8 cellular contexts compared by ENCODE assay signal in genomic region chr19:51777570-51778460, GRCh38. TPM values are rescaled to one million over a fixed set of nuclear protein-coding genes. Genes with fewer than 3 reads are reported as not detected.
DNase-seq lines count a peak whose midpoint lies in the region; ATAC-seq and TF ChIP-seq lines count a peak whose summit lies in the region.

No MANE protein-coding gene starts in this region.

- DNase-seq in BJ (ENCODE audit: low read depth) (peak; percentile 11), HAP-1 (ENCODE audit: low spot score in 2 of 2) (peak; percentile 58 to 65), NCI-H69 (lab: John Stamatoyannopoulos, UW) (peak; percentile 83), epithelial cell of proximal tubule (ENCODE audit: low read depth) (peak; percentile 41), midbrain (lab: John Stamatoyannopoulos, UW) (peak; percentile 82)
- DNase-seq in activated CD4-positive, alpha-beta T cell treated with anti-CD3 and anti-CD28 coated beads, Interleukin-2, amount 50 U/mL, for 4 hours = peak; percentile 11 to 15
- peak; percentile 42 for DNase-seq in stimulated activated naive CD8-positive, alpha-beta T cell treated with anti-CD3 and anti-CD28 coated beads, Interleukin-15, Interleukin-2, amounts not matched to agents 100 U/mL and 50 U/mL, for 24 hours

- CTCF ChIA-PET in BJ (lab: Yijun Ruan, JAX) = interaction anchor here (0.7 to 2.2 kb wide), 34 partner anchors 8 to 356 kb away, joined by 3 to 29 read pairs (median 4); no protein-coding TSS in a partner anchor

- POLR2A ChIA-PET in BJ (lab: Charles Lee) = no interaction called here

- in situ Hi-C loops in HAP-1 (cut with MboI; ENCODE audit: low sequenced_read_pairs) = no loop called here

- H3K9me3 ChIP-seq in HAP-1 = no peaks in the 10 kb centered on the region

- ATAC-seq in stimulated activated naive CD8-positive, alpha-beta T cell treated with anti-CD3 and anti-CD28 coated beads, Interleukin-15, Interleukin-2, amounts not matched to agents 100 U/mL and 50 U/mL, for 24 hours = peak; percentile 52
- ATAC-seq in GM18909 (IDR thresholded peaks at IDR 0.05; ENCODE audit: poor library complexity, unreplicated experiment) = no peak

- TF ChIP-seq CTCF in BJ (IDR thresholded peaks at IDR 0.05; ENCODE audit: insufficient read depth, low read depth, low read length) (peak; percentile 75), epithelial cell of proximal tubule (conservative IDR thresholded peaks at IDR 0.05; ENCODE audit: low read depth, low read length) (peak; percentile 75)

- H3K27me3 ChIP-seq in BJ (ENCODE audit: control insufficient read depth, insufficient read depth, low read length) (no peaks in the 10 kb centered on the region), HAP-1 (ENCODE audit: low read depth) (no peaks in the 10 kb centered on the region; the same call in 1 of the 2 replicates)

- H3K4me1 ChIP-seq in HAP-1 = no peaks in the 10 kb centered on the region

- H3K36me3 ChIP-seq in BJ (ENCODE audit: control insufficient read depth, insufficient read depth, low read length) = no peaks in the 10 kb centered on the region
- H3K36me3 ChIP-seq in HAP-1 (replicated peaks) = no peaks in the 10 kb centered on the region

- H3K4me3 ChIP-seq in BJ (ENCODE audit: low read depth, low read length) (no peak overlapping the region), HAP-1 (no peak overlapping the region), epithelial cell of proximal tubule (ENCODE audit: low read depth, low read length) (no peak overlapping the region)

RNA-seq across cellular contexts. Expression of gene FPR2, which starts 16.8 kb away (rescaled TPM):
- polyA plus RNA-seq in BJ (2011; rRNA removed) = not detected in 2 replicates
- not detected in 2 replicates for polyA minus RNA-seq in BJ (2011; rRNA and poly(A)+ RNA removed)
- not detected in 2 replicates for total RNA-seq in epithelial cell of proximal tubule

RNA-seq across cellular contexts. Expression of gene FPR3, which starts 17.1 kb away (rescaled TPM):
- not detected in 2 replicates for polyA plus RNA-seq in BJ (2011; rRNA removed)
- polyA minus RNA-seq in BJ (2011; rRNA and poly(A)+ RNA removed) = not detected in 2 replicates
- not detected in 2 replicates for total RNA-seq in epithelial cell of proximal tubule

RNA-seq across cellular contexts. Expression of gene FPR1, which starts 26.1 kb away (rescaled TPM):
- polyA plus RNA-seq in BJ (2011; rRNA removed) = not detected in 2 replicates
- not detected in 2 replicates for polyA minus RNA-seq in BJ (2011; rRNA and poly(A)+ RNA removed)
- 0.22 TPM in 1 of 2 replicates, not detected in the other for total RNA-seq in epithelial cell of proximal tubule

RNA-seq across cellular contexts. Expression of gene HAS1, which starts 54.0 kb away (rescaled TPM):
- polyA plus RNA-seq in BJ (2011; rRNA removed) = not detected in 2 replicates
- not detected in 2 replicates for polyA minus RNA-seq in BJ (2011; rRNA and poly(A)+ RNA removed)
- total RNA-seq in epithelial cell of proximal tubule = 0.35 TPM in 1 of 2 replicates, not detected in the other

Comparison
In these comparisons a context has a peak if more than half of its experiments do, and no peak if none do; other contexts are left out.
1. DNase-seq: peak in every context shown above with its lines; median percentile 83 in NCI-H69; 82 in midbrain; 62 in HAP-1; 42 in stimulated activated naive CD8-positive, alpha-beta T cell treated with anti-CD3 and anti-CD28 coated beads, Interleukin-15, Interleukin-2, amounts not matched to agents 100 U/mL and 50 U/mL, for 24 hours; 41 in epithelial cell of proximal tubule; 13 in activated CD4-positive, alpha-beta T cell treated with anti-CD3 and anti-CD28 coated beads, Interleukin-2, amount 50 U/mL, for 4 hours; 11 in BJ.